18 cellular contexts compared by ENCODE assay signal in the genomic region with DNA sequence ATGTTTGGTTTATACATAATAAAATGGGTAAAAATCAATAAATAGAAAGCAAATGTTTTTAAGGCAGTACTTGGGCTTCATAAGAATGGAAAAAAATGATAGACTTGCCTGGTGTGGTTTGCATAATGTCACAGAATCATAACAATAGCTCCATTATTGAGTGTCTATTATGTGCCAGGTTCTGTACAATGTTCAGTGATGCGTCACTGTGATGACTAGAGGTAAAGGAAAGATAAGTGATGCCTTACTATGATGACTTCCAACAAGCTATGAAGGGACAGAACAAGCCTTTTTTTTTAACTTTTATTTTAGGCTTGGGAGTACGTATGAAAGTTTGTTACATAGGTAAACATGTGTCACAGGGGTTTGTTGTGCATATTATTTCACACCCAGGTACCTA.
DNase-seq lines count a peak whose midpoint lies in the region; FAIRE-seq and TF ChIP-seq lines count a peak whose summit lies in the region.
"Had no signal": no experiment of that assay in that cellular context is flagged by ENCODE, and none has a peak within 500 bp of the region (broad histone marks: within the 10 kb centered on the region; RNA-seq: fewer than 3 reads in every experiment).

No MANE protein-coding gene starts in this region.

- no peak for TF ChIP-seq CTCF in bronchial epithelial cell (IDR thresholded peaks at IDR 0.05; ENCODE audit: insufficient read depth, low read length, severe bottlenecking)
- no peak for TF ChIP-seq CTCF in keratinocyte (optimal IDR thresholded peaks at IDR 0.05 in 1 of 3, IDR thresholded peaks at IDR 0.05 in 1 of 3, conservative IDR thresholded peaks at IDR 0.05 in 1 of 3; ENCODE audit: extremely low read depth in 1 of 3, insufficient read depth in 2 of 3, low read length in 3 of 3)
- TF ChIP-seq CTCF in RWPE1 (conservative IDR thresholded peaks at IDR 0.05; ENCODE audit: low read depth): no peak

- FAIRE-seq in bronchial epithelial cell (lab: Jason Lieb, UNC): no peak
- peak; percentile 61 for FAIRE-seq in keratinocyte (lab: Jason Lieb, UNC)
- FAIRE-seq: GM12892, H1 had no signal

- CTCF ChIA-PET in RWPE1 (lab: Yijun Ruan, JAX): no interaction called here

- peaks cover 23% of the 10 kb centered on the region for H3K4me1 ChIP-seq in keratinocyte (ENCODE audit: control insufficient read depth, extremely low read depth, insufficient read depth, low read length)

- no peak overlapping the region for H3K4me2 ChIP-seq in keratinocyte (ENCODE audit: control insufficient read depth, extremely low read depth, insufficient read depth, low read depth, low read length)

- POLR2A ChIA-PET in RWPE1 (lab: Yijun Ruan, JAX; ENCODE audit: low non-redundant PET): interaction anchor here (0.6 kb wide), 1 partner anchor 35 kb away, joined by 3 read pairs; no protein-coding TSS in a partner anchor

- no peaks in the 10 kb centered on the region for H3K9me1 ChIP-seq in keratinocyte (ENCODE audit: control insufficient read depth, extremely low read depth, insufficient read depth, low read length)

- no peaks in the 10 kb centered on the region for H3K9me3 ChIP-seq in keratinocyte (ENCODE audit: control insufficient read depth, low read depth, low read length)
- H3K9me3 ChIP-seq: BLaER1 treated with 17β-estradiol and CSF1 and Interleukin-3, amounts not matched to agents 10 nM and 100 nM had no signal

- H3K9ac ChIP-seq in keratinocyte (ENCODE audit: control insufficient read depth, extremely low read depth, insufficient read depth, low read length): no peak overlapping the region
- H3K9ac ChIP-seq: BLaER1 treated with 17β-estradiol and CSF1 and Interleukin-3, amounts not matched to agents 10 nM and 100 nM had no signal

- H3K27me3 ChIP-seq in bronchial epithelial cell (ENCODE audit: control insufficient read depth, insufficient read depth, low read length): no peaks in the 10 kb centered on the region
- H3K27me3 ChIP-seq in keratinocyte (ENCODE audit: control insufficient read depth, extremely low read depth, insufficient read depth, low read length): no peaks in the 10 kb centered on the region
- H3K27me3 ChIP-seq: BLaER1 treated with 17β-estradiol and CSF1 and Interleukin-3, amounts not matched to agents 10 nM and 100 nM had no signal

- no peaks in the 10 kb centered on the region for H3K36me3 ChIP-seq in bronchial epithelial cell (ENCODE audit: control insufficient read depth, insufficient read depth, low read length)
- H3K36me3 ChIP-seq in keratinocyte (ENCODE audit: control insufficient read depth in 2 of 2, extremely low read depth in 1 of 2, insufficient read depth in 2 of 2, low read length in 2 of 2): no peaks in the 10 kb centered on the region
- H3K36me3 ChIP-seq: BLaER1 treated with 17β-estradiol and CSF1 and Interleukin-3, amounts not matched to agents 10 nM and 100 nM had no signal

- H4K20me1 ChIP-seq in keratinocyte (ENCODE audit: control insufficient read depth, extremely low read depth, insufficient read depth, low read length): no peaks in the 10 kb centered on the region
- H4K20me1 ChIP-seq: BLaER1 treated with 17β-estradiol and CSF1 and Interleukin-3, amounts not matched to agents 10 nM and 100 nM had no signal

- no peak overlapping the region for H3K27ac ChIP-seq in keratinocyte (ENCODE audit: control insufficient read depth, insufficient read depth, low read length)
- H3K27ac ChIP-seq in RWPE1: no peak overlapping the region
- H3K27ac ChIP-seq: BLaER1 treated with 17β-estradiol and CSF1 and Interleukin-3, amounts not matched to agents 10 nM and 100 nM had no signal

- DNase-seq in Daoy (ENCODE audit: low read depth) (peak; percentile 10), HT1080 (ENCODE audit: low read depth) (peak; percentile 91), bronchial epithelial cell (ENCODE audit: low read depth) (peak; percentile 26), keratinocyte (ENCODE audit: low read depth, low spot score) (no peak), RWPE1 (ENCODE audit: low spot score) (no peak), OCI-M1 (lab: John Stamatoyannopoulos, UW) (no peak)
- DNase-seq in stimulated activated naive CD4-positive, alpha-beta T cell (lab: John Stamatoyannopoulos, UW): no peak
- DNase-seq: ACHN; Calu3; CD4-positive, CD25-positive, alpha-beta regulatory T cell; DMS79; EL; GDM1; HCEC 1CT; HFFc6 had no signal

- H3K4me3 ChIP-seq in bronchial epithelial cell (ENCODE audit: low read depth, low read length): no peak overlapping the region
- no peak overlapping the region for H3K4me3 ChIP-seq in keratinocyte (ENCODE audit: control insufficient read depth in 2 of 3, extremely low read depth in 1 of 3, insufficient read depth in 2 of 3, low read depth in 1 of 3, low read length in 3 of 3)
- H3K4me3 ChIP-seq: BLaER1 treated with 17β-estradiol and CSF1 and Interleukin-3, amounts not matched to agents 10 nM and 100 nM had no signal

- no peak overlapping the region for H2AFZ ChIP-seq in keratinocyte (ENCODE audit: control insufficient read depth, low read length)

- H3K79me2 ChIP-seq in keratinocyte (ENCODE audit: control insufficient read depth, insufficient read depth, low read length): no peaks in the 10 kb centered on the region

- dilution Hi-C loops in keratinocyte (cut with MboI; ENCODE audit: extremely low pct_ligation_motif_present, low sequenced_read_pairs): no loop called here

Comparison
In these comparisons a context has a peak if more than half of its experiments do, and no peak if none do; other contexts are left out.
1. DNase-seq: peak in Daoy (single experiment), HT1080 (single experiment) and bronchial epithelial cell (single experiment); none in keratinocyte (single experiment), stimulated activated naive CD4-positive, alpha-beta T cell (0 of 6), RWPE1 (single experiment) and OCI-M1 (single experiment).